Comparison of ENCODE assay signal across 1 cellular context in genomic region chr17:43136574-43136973, GRCh38.
A peak's percentile ranks its signal among the peaks of the same experiment; 100 is the strongest.
TF ChIP-seq lines count a peak whose summit lies in the region.

No MANE protein-coding gene starts in this region.

TF ChIP-seq in GM12878, 131 proteins besides CTCF, POLR2A, EP300 and RAD21:
- peak; percentile 74 for TF ChIP-seq PKNOX1 (IDR thresholded peaks at IDR 0.05)
TF ChIP-seq in GM12878: peak in this region for 1; not testable (repeated sequence) for 130.
